Comparison of ENCODE assay signal across 17 cellular contexts in genomic region chr6:25083784-25084507, GRCh38.
"Had no signal": no experiment of that assay in that cellular context is flagged by ENCODE, and none has a peak within 500 bp of the region (broad histone marks: within the 10 kb centered on the region; RNA-seq: fewer than 3 reads in every experiment).

No MANE protein-coding gene starts in this region.

- H3K4me3 Mint-ChIP-seq: activated CD8-positive, alpha-beta T cell treated with anti-CD3 and anti-CD28 coated beads for 36 hours; activated naive CD4-positive, alpha-beta T cell treated with anti-CD3 and anti-CD28 coated beads, Interleukin-2, amount 50 U/mL, for 24 hours; brain had no signal

- H3K4me2 ChIP-seq: SK-N-SH had no signal

- H3K36me3 ChIP-seq: gastrocnemius medialis, prostate gland had no signal

- H3K27ac Mint-ChIP-seq: activated CD8-positive, alpha-beta T cell treated with anti-CD3 and anti-CD28 coated beads for 36 hours; activated naive CD4-positive, alpha-beta T cell treated with anti-CD3 and anti-CD28 coated beads, Interleukin-2, amount 50 U/mL, for 24 hours; brain had no signal

- H3K27ac ChIP-seq: prostate gland, sigmoid colon had no signal

- H3K9me3 Mint-ChIP-seq: activated CD8-positive, alpha-beta T cell treated with anti-CD3 and anti-CD28 coated beads for 36 hours; activated naive CD4-positive, alpha-beta T cell treated with anti-CD3 and anti-CD28 coated beads, Interleukin-2, amount 50 U/mL, for 24 hours; brain; natural killer cell had no signal

- H3K4me1 Mint-ChIP-seq: brain had no signal

- H3K9me3 ChIP-seq: gastrocnemius medialis, prostate gland, sigmoid colon, SK-N-SH had no signal

- H3K27me3 ChIP-seq: gastrocnemius medialis, sigmoid colon had no signal

- DNase-seq: activated CD4-positive, CD25-positive, alpha-beta regulatory T cell treated with anti-CD3 and anti-CD28 coated beads, Interleukin-2, amount 50 U/mL, for 72 hours; activated CD8-positive, alpha-beta T cell treated with anti-CD3 and anti-CD28 coated beads for 36 hours; amygdala; effector memory CD4-positive, alpha-beta T cell; gastrocnemius medialis; kidney glomerular epithelial cell; natural killer cell; occipital lobe; sigmoid colon; SK-N-SH; stimulated activated CD4-positive, alpha-beta T cell treated with anti-CD3 and anti-CD28 coated beads, Interleukin-12 subunit alpha, Interleukin-12 subunit beta, amount 100 ng/mL, for 4 hours; stimulated activated naive CD4-positive, alpha-beta T cell treated with Interleukin-2 at 50 U/mL for 16 hours; trophoblast cell had no signal

- H3K9ac ChIP-seq: SK-N-SH had no signal

- H3K4me1 ChIP-seq: gastrocnemius medialis, prostate gland, sigmoid colon had no signal

- H3K27me3 Mint-ChIP-seq: activated CD8-positive, alpha-beta T cell treated with anti-CD3 and anti-CD28 coated beads for 36 hours; activated naive CD4-positive, alpha-beta T cell treated with anti-CD3 and anti-CD28 coated beads, Interleukin-2, amount 50 U/mL, for 24 hours had no signal

- ATAC-seq: activated CD8-positive, alpha-beta T cell treated with anti-CD3 and anti-CD28 coated beads for 36 hours; gastrocnemius medialis; natural killer cell had no signal

- H3K9me2 ChIP-seq: SK-N-SH had no signal

- H3K36me3 Mint-ChIP-seq: brain, natural killer cell had no signal

- H3K4me3 ChIP-seq: gastrocnemius medialis, lung, prostate gland, sigmoid colon had no signal
